In the genomic region with DNA sequence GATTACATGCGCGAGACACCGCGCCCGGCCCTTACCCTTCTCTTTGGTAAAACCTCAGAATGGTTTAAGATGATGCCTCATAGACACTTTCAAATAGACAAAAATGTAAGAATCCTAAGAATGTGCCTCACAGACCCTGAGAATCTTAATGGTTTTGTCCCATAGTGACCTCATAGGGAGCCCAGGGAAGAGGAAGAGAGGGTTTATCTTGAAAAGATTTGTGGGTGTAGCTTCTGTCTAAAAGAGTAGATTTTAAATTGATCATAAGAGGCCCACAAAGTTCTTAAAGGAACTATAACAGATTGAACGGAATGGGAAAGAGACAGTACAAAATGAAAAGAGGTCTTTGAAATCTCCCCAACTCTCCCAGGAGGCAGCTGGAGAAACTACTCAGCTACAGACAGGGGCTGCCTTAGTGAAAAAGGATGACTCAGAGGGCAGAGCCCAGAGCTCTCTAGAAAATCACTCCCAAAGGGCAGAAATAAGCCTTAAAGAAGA, we compare ENCODE assay signal across 15 cellular contexts.
A peak's percentile ranks its signal among the peaks of the same experiment; 100 is the strongest.
DNase-seq lines count a peak whose midpoint lies in the region; ATAC-seq, FAIRE-seq and TF ChIP-seq lines count a peak whose summit lies in the region.
"Had no signal": no experiment of that assay in that cellular context is flagged by ENCODE, and none has a peak within 500 bp of the region (broad histone marks: within the 10 kb centered on the region; RNA-seq: fewer than 3 reads in every experiment).

No MANE protein-coding gene starts in this region.

- WGBS in H1 (ENCODE audit: extremely low coverage in 1 of 2, insufficient coverage in 1 of 2, insufficient read length in 1 of 2, insufficient replicate concordance in 2 of 2, low coverage in 1 of 2, low lambda C conversion rate in 2 of 2, missing lambda C conversion rate in 1 of 2), 2 experiments, result 86% methylated on average over 6 of the region's 6 CpGs; no CpG with 5 or more reads in 1 of the 2 experiments
- WGBS in stomach, 5 donors, result 84 to 90% (median 88%) methylated on average over 6 of the region's 6 CpGs

- no peak overlapping the region for H4K5ac ChIP-seq in H1 (ENCODE audit: insufficient read length, low read depth, low read length)

- H3K23me2 ChIP-seq in H1 (ENCODE audit: low read depth, low read length), result no peaks in the 10 kb centered on the region

- peaks cover 10% of the 10 kb centered on the region for H3K4me1 Mint-ChIP-seq in neural crest cell
- H3K4me1 Mint-ChIP-seq: natural killer cell had no signal

- H3K27ac ChIP-seq in A673 (ENCODE audit: low read depth, low read length, poor library complexity, severe bottlenecking), result no peak overlapping the region
- H3K27ac ChIP-seq in HUES6 (ENCODE audit: low read depth, low read length), result peak overlapping the region; percentile 84; the same call in 1 of the 2 replicates
- no peak overlapping the region for H3K27ac ChIP-seq in H1 (ENCODE audit: low read depth, low read length)
- no peak overlapping the region for H3K27ac ChIP-seq in stomach
- H3K27ac ChIP-seq: gastrocnemius medialis, tibial artery had no signal

- H3K4me1 ChIP-seq in A673 (ENCODE audit: insufficient read depth, low read length, poor library complexity, severe bottlenecking), result no peaks in the 10 kb centered on the region
- peaks cover 11% of the 10 kb centered on the region; the same call in 1 of the 2 replicates for H3K4me1 ChIP-seq in HUES6 (ENCODE audit: control insufficient read depth, insufficient read depth, low read length)
- H3K4me1 ChIP-seq in H1 (replicated peaks in 1 of 4; ENCODE audit: control insufficient read depth in 3 of 4, insufficient read depth in 4 of 4, low read length in 3 of 4), result no peaks in the 10 kb centered on the region; a peak in 1 of 7 replicates
- H3K4me1 ChIP-seq in stomach, result no peaks in the 10 kb centered on the region
- H3K4me1 ChIP-seq: gastrocnemius medialis, tibial artery had no signal

- no peaks in the 10 kb centered on the region for H3K36me3 Mint-ChIP-seq in neural crest cell (ENCODE audit: low read depth)
- H3K36me3 Mint-ChIP-seq: natural killer cell had no signal

- no peaks in the 10 kb centered on the region for H3K9me3 Mint-ChIP-seq in neural crest cell
- H3K9me3 Mint-ChIP-seq: natural killer cell had no signal

- no peak for TF ChIP-seq EP300 in H1 (IDR thresholded peaks at IDR 0.05; ENCODE audit: borderline replicate concordance in 1 of 2, low read depth in 2 of 2, low read length in 2 of 2)
- TF ChIP-seq EP300 in stomach (IDR thresholded peaks at IDR 0.05), result no peak

- no peaks in the 10 kb centered on the region for H4K20me1 ChIP-seq in H1 (replicated peaks in 1 of 2; ENCODE audit: control insufficient read depth in 1 of 2, insufficient read depth in 2 of 2, low read length in 2 of 2)

- POLR2A ChIA-PET in A673 (lab: Charles Lee; ENCODE audit: low non-redundant PET), result no interaction called here
- POLR2A ChIA-PET in H1 (lab: Charles Lee; ENCODE audit: partially characterized antibody), result no interaction called here

- H3K4ac ChIP-seq in H1 (replicated peaks; ENCODE audit: insufficient read length, low read depth, low read length), result no peak overlapping the region

- H3K4me3 Mint-ChIP-seq in neural crest cell, result no peak overlapping the region
- H3K4me3 Mint-ChIP-seq: natural killer cell had no signal

- CTCF ChIA-PET in A673 (lab: Charles Lee) (no interaction called here), H1 (lab: Charles Lee; ENCODE audit: partially characterized antibody) (interaction anchor here (0.7 to 1.8 kb wide), 4 partner anchors 16 to 1012 kb away, joined by 3 to 6 read pairs (median 4); partner anchors contain the start of gene ADRA2A)

- ATAC-seq in HG02678 (IDR thresholded peaks at IDR 0.05; ENCODE audit: unreplicated experiment), result no peak
- ATAC-seq: gastrocnemius medialis, natural killer cell had no signal

- peak overlapping the region; percentile 13 for H3K9ac ChIP-seq in HUES6 (ENCODE audit: low read length)
- no peak overlapping the region for H3K9ac ChIP-seq in H1 (replicated peaks in 1 of 4; ENCODE audit: extremely low read depth in 1 of 4, low read depth in 3 of 4, low read length in 3 of 4)

- no TSS peak for BruUV-seq in A673 (replicated peaks; lab: Mats Ljungman, UMichigan)

- H3K18ac ChIP-seq in H1 (ENCODE audit: extremely low read depth, low read length), result no peak overlapping the region

- no peak overlapping the region for H2AK5ac ChIP-seq in H1 (ENCODE audit: low read depth, low read length)

- H3K14ac ChIP-seq in H1 (ENCODE audit: insufficient read length), result no peak overlapping the region

- no peak overlapping the region for H3K23ac ChIP-seq in H1 (ENCODE audit: insufficient read length)

- H3K27me3 ChIP-seq in A673 (replicated peaks; ENCODE audit: insufficient read depth, low read depth, low read length, poor library complexity), result no peaks in the 10 kb centered on the region
- no peaks in the 10 kb centered on the region for H3K27me3 ChIP-seq in HUES6 (ENCODE audit: control insufficient read depth, insufficient read depth, low read length)
- H3K27me3 ChIP-seq in H1 (replicated peaks in 1 of 4; ENCODE audit: control insufficient read depth in 3 of 4, extremely low read depth in 1 of 4, insufficient read depth in 3 of 4, low read length in 3 of 4), result no peaks in the 10 kb centered on the region
- peaks cover 0 to 4% (median 0%) of the 10 kb centered on the region in 3 donors for H3K27me3 ChIP-seq in stomach
- H3K27me3 ChIP-seq: gastrocnemius medialis, tibial artery had no signal

- no peaks in the 10 kb centered on the region for H3K27me3 Mint-ChIP-seq in neural crest cell (ENCODE audit: low read depth)

- H3K36me3 ChIP-seq in A673 (ENCODE audit: insufficient read depth, low read length, poor library complexity, severe bottlenecking) (no peaks in the 10 kb centered on the region), HUES6 (ENCODE audit: control insufficient read depth, insufficient read depth, low read length) (no peaks in the 10 kb centered on the region), H1 (ENCODE audit: control insufficient read depth in 2 of 4, insufficient read depth in 4 of 4, low read length in 3 of 4) (no peaks in the 10 kb centered on the region), stomach (no peaks in the 10 kb centered on the region)
- H3K36me3 ChIP-seq: gastrocnemius medialis, tibial artery had no signal

- H2BK12ac ChIP-seq in H1 (ENCODE audit: low read depth, low read length), result no peak overlapping the region

- DNase-seq in A673 (ENCODE audit: low spot score) (peak; percentile 24), H1 (ENCODE audit: low read depth in 1 of 2, low spot score in 2 of 2) (no peak), neural crest cell (ENCODE audit: low read depth, low spot score) (no peak), NOMO-1 treated with dmso at 0.1 percent for 144 hours (lab: John Stamatoyannopoulos, UW; ENCODE audit: unreplicated experiment) (no peak), head of caudate nucleus (no peak), stomach (no peak)
- DNase-seq: activated CD8-positive, alpha-beta memory T cell treated with anti-CD3 and anti-CD28 coated beads, Interleukin-2, amount 50 U/mL, for 4 hours; gastrocnemius medialis; natural killer cell; NCI-H1436 treated with DMSO at 0.1 percent for 48 hours; SHP77 treated with DMSO at 0.1 percent for 48 hours; small intestine; tibial artery had no signal

- H3K56ac ChIP-seq in H1 (replicated peaks; ENCODE audit: insufficient read length, low read depth, low read length), result no peak overlapping the region

- no peak overlapping the region for H2BK15ac ChIP-seq in H1 (ENCODE audit: low read length)

- no peak for FAIRE-seq in H1 (lab: Jason Lieb, UNC)
- FAIRE-seq: small intestine had no signal

- peak overlapping the region; percentile 2 for H3K27ac Mint-ChIP-seq in neural crest cell (ENCODE audit: unreplicated experiment)
- H3K27ac Mint-ChIP-seq: natural killer cell had no signal

- H4K8ac ChIP-seq in H1 (ENCODE audit: extremely low read depth, insufficient read depth, low read length), result no peak overlapping the region

- H3K4me2 ChIP-seq in H1 (ENCODE audit: insufficient read depth in 1 of 2, low read depth in 2 of 2, low read length in 2 of 2), result no peak overlapping the region

- no peak overlapping the region for H2BK120ac ChIP-seq in H1 (replicated peaks; ENCODE audit: low read depth, low read length)

- no peak overlapping the region for H2BK20ac ChIP-seq in H1 (ENCODE audit: low read length)

- H3K9me3 ChIP-seq in A673 (ENCODE audit: low read depth, low read length, poor library complexity, severe bottlenecking) (no peaks in the 10 kb centered on the region), HUES6 (ENCODE audit: control insufficient read depth, insufficient read depth, low read depth, low read length) (no peaks in the 10 kb centered on the region), H1 (ENCODE audit: insufficient read depth in 2 of 2, low read depth in 1 of 2, low read length in 1 of 2) (no peaks in the 10 kb centered on the region), stomach (no peaks in the 10 kb centered on the region)
- H3K9me3 ChIP-seq: gastrocnemius medialis, tibial artery had no signal

- H3K79me2 ChIP-seq in H1 (ENCODE audit: control insufficient read depth in 1 of 2, insufficient read depth in 2 of 2, low read length in 2 of 2), result no peaks in the 10 kb centered on the region

- H3K4me3 ChIP-seq in A673 (ENCODE audit: low read depth, low read length, poor library complexity, severe bottlenecking) (no peak overlapping the region), HUES6 (ENCODE audit: low read depth, low read length) (no peak overlapping the region), H1 (ENCODE audit: extremely low read depth in 1 of 4, insufficient read depth in 2 of 4, low read depth in 3 of 4, low read length in 4 of 4) (no peak overlapping the region), stomach (no peak overlapping the region)
- H3K4me3 ChIP-seq: gastrocnemius medialis, tibial artery had no signal

- H4K91ac ChIP-seq in H1 (replicated peaks; ENCODE audit: insufficient read length, low read length), result no peak overlapping the region

- TF ChIP-seq CTCF in A673 (conservative IDR thresholded peaks at IDR 0.05; ENCODE audit: low read depth, low read length), result no peak
- no peak for TF ChIP-seq CTCF in H1 (IDR thresholded peaks at IDR 0.05; ENCODE audit: control extremely low read depth in 1 of 3, insufficient read depth in 1 of 3, low read depth in 1 of 3, low read length in 3 of 3)
- TF ChIP-seq CTCF in neural crest cell (conservative IDR thresholded peaks at IDR 0.05), result no peak
- no peak for TF ChIP-seq CTCF in stomach (IDR thresholded peaks at IDR 0.05)

- intact Hi-C loops in A673 (cut with micrococcal nuclease; ENCODE audit: unreplicated experiment) (no loop called here), head of caudate nucleus (cut with DNase I) (no loop called here), stomach (cut with DNase I; ENCODE audit: low total_unique reads) (no loop called here)

- H2AFZ ChIP-seq in H1 (ENCODE audit: low read length), result peak overlapping the region; percentile 21; the same call in 1 of the 2 replicates

- TF ChIP-seq POLR2A in H1 (IDR thresholded peaks at IDR 0.05; ENCODE audit: control extremely low read depth in 1 of 2, low read depth in 2 of 2, low read length in 2 of 2) (no peak), stomach (IDR thresholded peaks at IDR 0.05) (no peak)

- no peak for TF ChIP-seq RAD21 in H1 (IDR thresholded peaks at IDR 0.05 in 1 of 2, conservative IDR thresholded peaks at IDR 0.05 in 1 of 2; ENCODE audit: low read depth in 2 of 2, low read length in 2 of 2)

- H2BK5ac ChIP-seq in H1 (ENCODE audit: low read depth, low read length), result no peak overlapping the region

- no peaks in the 10 kb centered on the region for H3K79me1 ChIP-seq in H1 (ENCODE audit: low read depth, low read length)
